ENCODE assay signal across 10 cellular contexts in genomic region chr5:52825826-52826225, GRCh38. TPM values are rescaled to one million over a fixed set of nuclear protein-coding genes. Genes with fewer than 3 reads are reported as not detected.
DNase-seq lines count a peak whose midpoint lies in the region; ATAC-seq and TF ChIP-seq lines count a peak whose summit lies in the region.
"Had no signal": no experiment of that assay in that cellular context is flagged by ENCODE, and none has a peak within 500 bp of the region (broad histone marks: within the 10 kb centered on the region; RNA-seq: fewer than 3 reads in every experiment).

No MANE protein-coding gene starts in this region.

- CTCF ChIA-PET in A673 (lab: Charles Lee): no interaction called here

- WGBS in spleen, 5 donors: 48 to 79% (median 65%) methylated on average over 2 of the region's 2 CpGs

- intact Hi-C loops in spleen (cut with DNase I; ENCODE audit: low total_unique reads) (no loop called here), A673 (cut with micrococcal nuclease; ENCODE audit: unreplicated experiment) (no loop called here)

- H3K9me3 ChIP-seq in spleen (peaks cover 0 to 9% (median 2%) of the 10 kb centered on the region in 8 donors), A673 (ENCODE audit: low read depth, low read length, poor library complexity, severe bottlenecking) (no peaks in the 10 kb centered on the region)

- H3K4me3 ChIP-seq in spleen (no peak overlapping the region), A673 (ENCODE audit: low read depth, low read length, poor library complexity, severe bottlenecking) (no peak overlapping the region)

- H3K4me1 ChIP-seq in spleen: peaks cover 7 to 47% (median 19%) of the 10 kb centered on the region in 6 donors
- H3K4me1 ChIP-seq in A673 (ENCODE audit: insufficient read depth, low read length, poor library complexity, severe bottlenecking): peaks cover 13% of the 10 kb centered on the region

- TF ChIP-seq CTCF in spleen (IDR thresholded peaks at IDR 0.05 in 8 of 11, conservative IDR thresholded peaks at IDR 0.05 in 3 of 11): no peak
- no peak for TF ChIP-seq CTCF in A673 (conservative IDR thresholded peaks at IDR 0.05; ENCODE audit: low read depth, low read length)

- peak; percentile 99 for ATAC-seq in HG02610 (IDR thresholded peaks at IDR 0.05; ENCODE audit: unreplicated experiment)
- peak; percentile 75 for ATAC-seq in HG03521 (IDR thresholded peaks at IDR 0.05; ENCODE audit: unreplicated experiment)

- POLR2A ChIA-PET in A673 (lab: Charles Lee; ENCODE audit: low non-redundant PET): interaction anchor here (0.8 kb wide), 1 partner anchor 55 kb away, joined by 5 read pairs; no protein-coding TSS in a partner anchor

- TF ChIP-seq POLR2A in spleen (IDR thresholded peaks at IDR 0.05): no peak

- DNase-seq in SKM-1 treated with dmso at 0.1 percent for 144 hours (lab: John Stamatoyannopoulos, UW; ENCODE audit: unreplicated experiment): peak; percentile 46
- DNase-seq in SKM-1 (lab: John Stamatoyannopoulos, UW; ENCODE audit: unreplicated experiment): no peak
- DNase-seq in spleen: no peak
- DNase-seq in DMS114 treated with DMSO at 0.1 percent for 48 hours (lab: John Stamatoyannopoulos, UW; ENCODE audit: unreplicated experiment): no peak
- DNase-seq in A673 (ENCODE audit: low spot score): no peak
- DNase-seq in NCI-H128 (lab: John Stamatoyannopoulos, UW; ENCODE audit: unreplicated experiment): no peak
- DNase-seq: 8988T, NCI-H510A treated with DMSO at 0.1 percent for 48 hours had no signal

- H3K27me3 ChIP-seq in spleen (replicated peaks in 1 of 7) (no peaks in the 10 kb centered on the region), A673 (replicated peaks; ENCODE audit: insufficient read depth, low read depth, low read length, poor library complexity) (no peaks in the 10 kb centered on the region)

- no TSS peak for BruUV-seq in A673 (replicated peaks; lab: Mats Ljungman, UMichigan)

- peaks cover 0 to 8% (median 2%) of the 10 kb centered on the region in 6 donors for H3K36me3 ChIP-seq in spleen
- no peaks in the 10 kb centered on the region for H3K36me3 ChIP-seq in A673 (ENCODE audit: insufficient read depth, low read length, poor library complexity, severe bottlenecking)

- H3K27ac ChIP-seq in spleen (peak overlapping the region in 6 of 8 donors; percentile 5 to 57 (median 22)), A673 (ENCODE audit: low read depth, low read length, poor library complexity, severe bottlenecking) (no peak overlapping the region)

RNA-seq across cellular contexts. Expression of gene ITGA1, which starts 38.1 kb away (rescaled TPM):
- total RNA-seq in spleen (100 to 1,000 TPM; 197 to 505 (median 301) TPM), A673 (2021) (7.8 and 8.1 TPM in 2 replicates)
- 10 to 100 TPM in 1 of 3 donors, 1 to 10 TPM in 2; 8.3 to 17.0 (median 9.0) TPM for polyA plus RNA-seq in spleen

RNA-seq across cellular contexts. Expression of gene PELO, which starts 38.1 kb away (rescaled TPM):
- total RNA-seq in spleen (100 to 1,000 TPM in 3 of 7 donors, 10 to 100 TPM in 4; 41.0 to 169 (median 92.9) TPM), A673 (2021) (20.0 and 20.3 TPM in 2 replicates)
- polyA plus RNA-seq in spleen: 10 to 100 TPM; 10.4 to 24.2 (median 17.7) TPM

Comparison
In these comparisons a context has a peak if more than half of its experiments do, and no peak if none do; other contexts are left out.
1. RNA of gene ITGA1, which starts 38.1 kb away (total RNA-seq): 197 to 505 TPM in spleen; 7.8 to 8.1 TPM in A673; every median in the first group is over 10 times any median in the second.